ENCODE assay signal across 9 cellular contexts in genomic region chr11:35714882-35715612, GRCh38. TPM values are rescaled to one million over a fixed set of nuclear protein-coding genes. Genes with fewer than 3 reads are reported as not detected.
DNase-seq lines count a peak whose midpoint lies in the region; ATAC-seq, FAIRE-seq and TF ChIP-seq lines count a peak whose summit lies in the region.
"Had no signal": no experiment of that assay in that cellular context is flagged by ENCODE, and none has a peak within 500 bp of the region (broad histone marks: within the 10 kb centered on the region; RNA-seq: fewer than 3 reads in every experiment).

No MANE protein-coding gene starts in this region.

- H3K27ac ChIP-seq in BLaER1 treated with 17β-estradiol and CSF1 and Interleukin-3, amounts not matched to agents 10 nM and 100 nM: no peak overlapping the region
- no peak overlapping the region for H3K27ac ChIP-seq in ovary
- H3K27ac ChIP-seq in small intestine (ENCODE audit: low read depth in 1 of 2, low read length in 1 of 2): no peak overlapping the region
- H3K27ac ChIP-seq in spleen: peak overlapping the region in 1 of 8 donors; percentile 47
- H3K27ac ChIP-seq: skin epidermis had no signal

- H3K36me3 ChIP-seq in BLaER1 treated with 17β-estradiol and CSF1 and Interleukin-3, amounts not matched to agents 10 nM and 100 nM: peaks cover 0 to 51% (median 28%) of the 10 kb centered on the region in 11 experiments; a peak in 18 of 22 replicates
- H3K36me3 ChIP-seq in ovary: no peaks in the 10 kb centered on the region
- H3K36me3 ChIP-seq in small intestine (ENCODE audit: control insufficient read depth in 2 of 2, insufficient read depth in 2 of 2, low read length in 2 of 2): no peaks in the 10 kb centered on the region
- no peaks in the 10 kb centered on the region for H3K36me3 ChIP-seq in spleen

- DNase-seq in fibroblast of mammary gland (ENCODE audit: low read depth) (peak; percentile 73), ovary (no peak), small intestine (no peak), spleen (no peak), NCI-H187 treated with DMSO at 0.1 percent for 48 hours (lab: John Stamatoyannopoulos, UW) (no peak)

- peak overlapping the region in 8 of 11 experiments; percentile 3 to 47 (median 36); a peak in 7 of 22 replicates for H3K4me2 ChIP-seq in BLaER1 treated with 17β-estradiol and CSF1 and Interleukin-3, amounts not matched to agents 10 nM and 100 nM

- H3K9me3 ChIP-seq in BLaER1 treated with 17β-estradiol and CSF1 and Interleukin-3, amounts not matched to agents 10 nM and 100 nM (replicated peaks in 1 of 11): peaks cover 26 to 42% (median 31%) of the 10 kb centered on the region in 11 experiments
- no peaks in the 10 kb centered on the region for H3K9me3 ChIP-seq in ovary
- no peaks in the 10 kb centered on the region for H3K9me3 ChIP-seq in small intestine (ENCODE audit: control insufficient read depth, low read depth)
- peaks cover 0 to 20% (median 15%) of the 10 kb centered on the region in 8 donors for H3K9me3 ChIP-seq in spleen

- intact Hi-C loops in ovary (cut with DNase I): no loop called here
- intact Hi-C loops in spleen (cut with DNase I; ENCODE audit: low total_unique reads): no loop called here

- H3K9ac ChIP-seq in BLaER1 treated with 17β-estradiol and CSF1 and Interleukin-3, amounts not matched to agents 10 nM and 100 nM: no peak overlapping the region

- H3K4me3 ChIP-seq in BLaER1 treated with 17β-estradiol and CSF1 and Interleukin-3, amounts not matched to agents 10 nM and 100 nM: no peak overlapping the region
- H3K4me3 ChIP-seq in fibroblast of mammary gland (ENCODE audit: control insufficient read depth, low read depth, low read length) (no peak overlapping the region), ovary (no peak overlapping the region), small intestine (ENCODE audit: low read depth in 1 of 2, low read length in 2 of 2) (no peak overlapping the region), spleen (no peak overlapping the region)
- H3K4me3 ChIP-seq: skin epidermis had no signal

- no peak for TF ChIP-seq EP300 in ovary (IDR thresholded peaks at IDR 0.05)

- TF ChIP-seq POLR2A in ovary (IDR thresholded peaks at IDR 0.05) (no peak), spleen (IDR thresholded peaks at IDR 0.05) (no peak)

- WGBS in ovary, 3 donors: 90 to 97% (median 93%) methylated on average over 3 of the region's 3 CpGs
- 94 to 100% (median 96%) methylated on average over 3 of the region's 3 CpGs for WGBS in small intestine, 3 donors
- 79 to 97% (median 90%) methylated on average over 3 of the region's 3 CpGs for WGBS in spleen, 5 donors

- ATAC-seq in GM19397 (IDR thresholded peaks at IDR 0.05; ENCODE audit: unreplicated experiment) (peak; percentile 80), HG03196 (IDR thresholded peaks at IDR 0.05; ENCODE audit: unreplicated experiment) (peak; percentile 85)

- no peak for FAIRE-seq in small intestine (lab: Jason Lieb, UNC)

- H4K20me1 ChIP-seq in BLaER1 treated with 17β-estradiol and CSF1 and Interleukin-3, amounts not matched to agents 10 nM and 100 nM: peaks cover 0 to 87% (median 15%) of the 10 kb centered on the region in 11 experiments; a peak in 10 of 22 replicates

- TF ChIP-seq CTCF in fibroblast of mammary gland (conservative IDR thresholded peaks at IDR 0.05; ENCODE audit: control insufficient read depth, insufficient read depth, low read depth, low read length): no peak
- no peak for TF ChIP-seq CTCF in ovary (IDR thresholded peaks at IDR 0.05)
- no peak for TF ChIP-seq CTCF in spleen (IDR thresholded peaks at IDR 0.05 in 8 of 11, conservative IDR thresholded peaks at IDR 0.05 in 3 of 11)

- H3K4me1 ChIP-seq in BLaER1 treated with 17β-estradiol and CSF1 and Interleukin-3, amounts not matched to agents 10 nM and 100 nM: peaks cover 7 to 19% (median 13%) of the 10 kb centered on the region in 10 experiments; a peak in 18 of 20 replicates
- peaks cover 3% of the 10 kb centered on the region for H3K4me1 ChIP-seq in ovary (ENCODE audit: insufficient read depth)
- H3K4me1 ChIP-seq in small intestine (ENCODE audit: control insufficient read depth in 2 of 2, insufficient read depth in 1 of 2, low read depth in 1 of 2, low read length in 1 of 2): peaks cover 0 to 2% of the 10 kb centered on the region in 2 donors
- H3K4me1 ChIP-seq in spleen: peaks cover 0 to 26% (median 8%) of the 10 kb centered on the region in 6 donors

- H3K27me3 ChIP-seq in BLaER1 treated with 17β-estradiol and CSF1 and Interleukin-3, amounts not matched to agents 10 nM and 100 nM: no peaks in the 10 kb centered on the region
- H3K27me3 ChIP-seq in ovary (no peaks in the 10 kb centered on the region), small intestine (ENCODE audit: control insufficient read depth in 2 of 2, insufficient read depth in 2 of 2, low read length in 2 of 2) (no peaks in the 10 kb centered on the region), spleen (replicated peaks in 1 of 7) (no peaks in the 10 kb centered on the region)

RNA-seq across cellular contexts. Expression of gene TRIM44, which starts 52.5 kb away (rescaled TPM):
- total RNA-seq in ovary (10 to 100 TPM; 13.0 to 54.6 (median 45.7) TPM), spleen (10 to 100 TPM; 43.3 to 65.7 (median 53.8) TPM)
- polyA plus RNA-seq in ovary (10 to 100 TPM in 1 of 2 donors, 1 to 10 TPM in 1; 9.9 to 50.0 TPM), small intestine (10 to 100 TPM in 1 of 3 donors, 1 to 10 TPM in 2; 8.9 to 15.9 (median 9.6) TPM), spleen (1 to 10 TPM; 5.3 to 9.0 (median 5.5) TPM)
